ENCODE assay signal across 8 cellular contexts in genomic region chr13:98454389-98454881, GRCh38.
A peak's percentile ranks its signal among the peaks of the same experiment; 100 is the strongest.
DNase-seq lines count a peak whose midpoint lies in the region; ATAC-seq and TF ChIP-seq lines count a peak whose summit lies in the region.

No MANE protein-coding gene starts in this region.

- intact Hi-C loops in naive thymus-derived CD4-positive, alpha-beta T cell (cut with micrococcal nuclease): no loop called here

- H3K4me1 ChIP-seq in naive thymus-derived CD4-positive, alpha-beta T cell (ENCODE audit: control insufficient read depth in 2 of 2, insufficient read depth in 2 of 2, low read length in 2 of 2): peaks cover 0 to 12% of the 10 kb centered on the region in 2 donors

- no peak for TF ChIP-seq CTCF in BJ (IDR thresholded peaks at IDR 0.05; ENCODE audit: insufficient read depth, low read depth, low read length)

- H3K9me3 Mint-ChIP-seq in effector memory CD8-positive, alpha-beta T cell: no peaks in the 10 kb centered on the region
- no peaks in the 10 kb centered on the region for H3K9me3 Mint-ChIP-seq in naive thymus-derived CD4-positive, alpha-beta T cell

- peak overlapping the region; percentile 65 to 81 for H3K27ac Mint-ChIP-seq in effector memory CD8-positive, alpha-beta T cell
- peak overlapping the region in 7 of 9 donors; percentile 9 to 89 (median 44) for H3K27ac Mint-ChIP-seq in naive thymus-derived CD4-positive, alpha-beta T cell

- peak; percentile 87 for DNase-seq in BJ (ENCODE audit: low read depth)
- peak; percentile 84 for DNase-seq in NCI-H345 (lab: John Stamatoyannopoulos, UW)
- no peak for DNase-seq in effector memory CD8-positive, alpha-beta T cell
- no peak for DNase-seq in naive thymus-derived CD4-positive, alpha-beta T cell
- DNase-seq in activated CD8-positive, alpha-beta memory T cell treated with anti-CD3 and anti-CD28 coated beads, Interleukin-2, amount 50 U/mL, for 48 hours: no peak
- no peak for DNase-seq in NCI-H510A treated with DMSO at 0.1 percent for 48 hours (lab: John Stamatoyannopoulos, UW)

- peaks cover 56% of the 10 kb centered on the region for H3K36me3 Mint-ChIP-seq in effector memory CD8-positive, alpha-beta T cell (ENCODE audit: insufficient read depth)
- H3K36me3 Mint-ChIP-seq in naive thymus-derived CD4-positive, alpha-beta T cell: peaks cover 5 to 45% (median 11%) of the 10 kb centered on the region in 5 donors

- H3K9me3 ChIP-seq in naive thymus-derived CD4-positive, alpha-beta T cell (ENCODE audit: control insufficient read depth in 2 of 3, low read length in 3 of 3): no peaks in the 10 kb centered on the region

- H3K4me1 Mint-ChIP-seq in effector memory CD8-positive, alpha-beta T cell (ENCODE audit: low read depth in 2 of 2): peaks cover 8 to 12% of the 10 kb centered on the region in 2 donors
- H3K4me1 Mint-ChIP-seq in naive thymus-derived CD4-positive, alpha-beta T cell: peaks cover 9 to 33% (median 21%) of the 10 kb centered on the region in 7 donors

- peaks cover 34% of the 10 kb centered on the region for H3K36me3 ChIP-seq in BJ (ENCODE audit: control insufficient read depth, insufficient read depth, low read length)
- H3K36me3 ChIP-seq in naive thymus-derived CD4-positive, alpha-beta T cell (ENCODE audit: control insufficient read depth in 2 of 3, insufficient read depth in 3 of 3, low read length in 3 of 3): peaks cover 9 to 63% (median 10%) of the 10 kb centered on the region in 3 experiments

- POLR2A ChIA-PET in BJ (lab: Charles Lee): interaction anchor here (0.6 kb wide), 3 partner anchors 13 to 636 kb away, joined by 3 to 9 read pairs (median 3); no protein-coding TSS in a partner anchor
- POLR2A ChIA-PET in naive thymus-derived CD4-positive, alpha-beta T cell (lab: Charles Lee): no interaction called here

- H3K27me3 Mint-ChIP-seq in effector memory CD8-positive, alpha-beta T cell: no peaks in the 10 kb centered on the region
- no peaks in the 10 kb centered on the region for H3K27me3 Mint-ChIP-seq in naive thymus-derived CD4-positive, alpha-beta T cell

- CTCF ChIA-PET in BJ (lab: Yijun Ruan, JAX): interaction anchor here (0.7 to 5.2 kb wide), 5 partner anchors 8 to 605 kb away, joined by 3 to 33 read pairs (median 4); no protein-coding TSS in a partner anchor
- CTCF ChIA-PET in naive thymus-derived CD4-positive, alpha-beta T cell (lab: Charles Lee): interaction anchor here (1.0 to 1.3 kb wide), 3 partner anchors 9 to 217 kb away, joined by 3 read pairs; no protein-coding TSS in a partner anchor

- no peak overlapping the region for H3K4me3 Mint-ChIP-seq in effector memory CD8-positive, alpha-beta T cell
- no peak overlapping the region for H3K4me3 Mint-ChIP-seq in naive thymus-derived CD4-positive, alpha-beta T cell

- no peak overlapping the region for H3K27ac ChIP-seq in naive thymus-derived CD4-positive, alpha-beta T cell (ENCODE audit: low read depth, low read length)

- H3K4me3 ChIP-seq in BJ (ENCODE audit: low read depth, low read length): no peak overlapping the region
- H3K4me3 ChIP-seq in naive thymus-derived CD4-positive, alpha-beta T cell (ENCODE audit: low read length): no peak overlapping the region

- H3K27me3 ChIP-seq in BJ (ENCODE audit: control insufficient read depth, insufficient read depth, low read length): no peaks in the 10 kb centered on the region
- no peaks in the 10 kb centered on the region for H3K27me3 ChIP-seq in naive thymus-derived CD4-positive, alpha-beta T cell (ENCODE audit: control insufficient read depth in 2 of 2, insufficient read depth in 2 of 2, low read length in 2 of 2)

- ATAC-seq in effector memory CD8-positive, alpha-beta T cell (replicated peaks): no peak
- no peak for ATAC-seq in naive thymus-derived CD4-positive, alpha-beta T cell
- ATAC-seq in HG03460 (IDR thresholded peaks at IDR 0.05; ENCODE audit: unreplicated experiment) (no peak), HG02981 (IDR thresholded peaks at IDR 0.05; ENCODE audit: unreplicated experiment) (no peak)

Comparison
In these comparisons a context has a peak if more than half of its experiments do, and no peak if none do; other contexts are left out.
1. DNase-seq: peak in BJ (single experiment) and NCI-H345 (single experiment); none in effector memory CD8-positive, alpha-beta T cell (0 of 3), naive thymus-derived CD4-positive, alpha-beta T cell (0 of 9), activated CD8-positive, alpha-beta memory T cell treated with anti-CD3 and anti-CD28 coated beads, Interleukin-2, amount 50 U/mL, for 48 hours (single experiment) and NCI-H510A treated with DMSO at 0.1 percent for 48 hours (single experiment).